Comparison of ENCODE assay signal across 19 cellular contexts in the genomic region with DNA sequence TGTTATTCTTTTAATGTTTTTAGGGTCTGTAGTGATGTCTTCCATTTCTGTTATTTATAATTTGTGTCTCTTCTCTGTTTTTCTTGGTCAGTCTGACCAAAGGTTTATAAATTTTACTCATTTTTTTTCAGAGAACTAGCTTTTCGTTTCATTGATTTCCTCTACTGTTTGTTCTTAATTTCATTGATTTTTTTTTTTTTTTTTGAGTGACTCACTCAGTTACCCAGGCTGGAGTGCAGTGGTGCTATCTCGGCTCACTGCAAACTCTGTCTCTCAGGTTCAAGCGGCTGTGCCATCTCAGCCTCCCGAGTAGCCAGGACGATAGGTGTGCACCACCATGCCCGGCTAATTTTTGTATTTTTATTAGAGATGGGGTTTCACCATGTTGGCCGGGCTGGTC. TPM values are rescaled to one million over a fixed set of nuclear protein-coding genes. Genes with fewer than 3 reads are reported as not detected.
A peak's percentile ranks its signal among the peaks of the same experiment; 100 is the strongest.
DNase-seq lines count a peak whose midpoint lies in the region; ATAC-seq and TF ChIP-seq lines count a peak whose summit lies in the region.
"Had no signal": no experiment of that assay in that cellular context is flagged by ENCODE, and none has a peak within 500 bp of the region (broad histone marks: within the 10 kb centered on the region; RNA-seq: fewer than 3 reads in every experiment).

No MANE protein-coding gene starts in this region.

- no peaks in the 10 kb centered on the region for H3K9me3 ChIP-seq in WERI-Rb-1 (ENCODE audit: severe bottlenecking)
- H3K9me3 ChIP-seq: A549; BLaER1 treated with 17β-estradiol and CSF1 and Interleukin-3, amounts not matched to agents 10 nM and 100 nM; Caco-2 had no signal

- H3K27ac ChIP-seq in WERI-Rb-1, result peak overlapping the region; percentile 66
- H3K27ac ChIP-seq: 22Rv1; A549; BLaER1 treated with 17β-estradiol and CSF1 and Interleukin-3, amounts not matched to agents 10 nM and 100 nM; C4-2B had no signal

- BruUV-seq in Calu3 (replicated peaks; lab: Mats Ljungman, UMichigan), result no TSS peak

- H3K9me3 Mint-ChIP-seq in Calu3 (ENCODE audit: low read depth, unreplicated experiment) (no peaks in the 10 kb centered on the region), progenitor cell of endocrine pancreas (ENCODE audit: low read depth) (no peaks in the 10 kb centered on the region)
- H3K9me3 Mint-ChIP-seq: CD4-positive, alpha-beta T cell; CD8-positive, alpha-beta T cell had no signal

- DNase-seq in Calu3 (no peak), HEK293T (ENCODE audit: extremely low spot score) (no peak), WERI-Rb-1 (no peak), progenitor cell of endocrine pancreas (ENCODE audit: low spot score, unreplicated experiment) (no peak), H4 (ENCODE audit: low spot score) (no peak)
- DNase-seq: AML-193; Caco-2; CD4-positive, alpha-beta T cell; CD8-positive, alpha-beta T cell; DMS79 treated with DMSO at 0.1 percent for 48 hours; GF-D8 had no signal

- H3K4me3 Mint-ChIP-seq in Calu3 (ENCODE audit: low read depth, unreplicated experiment), result no peak overlapping the region
- H3K4me3 Mint-ChIP-seq in progenitor cell of endocrine pancreas (ENCODE audit: low read depth), result no peak overlapping the region
- H3K4me3 Mint-ChIP-seq: B cell; CD4-positive, alpha-beta T cell; CD8-positive, alpha-beta T cell had no signal

- ATAC-seq in HG02938 (IDR thresholded peaks at IDR 0.05; ENCODE audit: unreplicated experiment), result no peak
- ATAC-seq in GM18907 (IDR thresholded peaks at IDR 0.05; ENCODE audit: unreplicated experiment), result no peak
- ATAC-seq: A549; CD8-positive, alpha-beta T cell had no signal

- peaks cover 26% of the 10 kb centered on the region for H3K27me3 Mint-ChIP-seq in Calu3 (ENCODE audit: unreplicated experiment)
- peaks cover 8% of the 10 kb centered on the region for H3K27me3 Mint-ChIP-seq in progenitor cell of endocrine pancreas

- H3K4me1 Mint-ChIP-seq in Calu3 (ENCODE audit: low read depth, unreplicated experiment) (peaks cover 38% of the 10 kb centered on the region), progenitor cell of endocrine pancreas (ENCODE audit: low read depth) (peaks cover 4% of the 10 kb centered on the region)
- H3K4me1 Mint-ChIP-seq: B cell had no signal

- H3K4me3 ChIP-seq in WERI-Rb-1 (ENCODE audit: low read depth, low read length), result no peak overlapping the region
- H3K4me3 ChIP-seq: A549; BLaER1 treated with 17β-estradiol and CSF1 and Interleukin-3, amounts not matched to agents 10 nM and 100 nM had no signal

- no peaks in the 10 kb centered on the region for H3K27me3 ChIP-seq in WERI-Rb-1 (ENCODE audit: insufficient read depth, low read depth, severe bottlenecking)
- H3K27me3 ChIP-seq: BLaER1 treated with 17β-estradiol and CSF1 and Interleukin-3, amounts not matched to agents 10 nM and 100 nM had no signal

- TF ChIP-seq CTCF in Calu3 (IDR thresholded peaks at IDR 0.05; ENCODE audit: unreplicated experiment) (no peak), WERI-Rb-1 (IDR thresholded peaks at IDR 0.05; ENCODE audit: low read depth, low read length) (no peak), progenitor cell of endocrine pancreas (IDR thresholded peaks at IDR 0.05; ENCODE audit: unreplicated experiment) (no peak)

- H3K36me3 ChIP-seq in WERI-Rb-1, result no peaks in the 10 kb centered on the region
- H3K36me3 ChIP-seq: BLaER1 treated with 17β-estradiol and CSF1 and Interleukin-3, amounts not matched to agents 10 nM and 100 nM had no signal

- POLR2A ChIA-PET in HEK293T (lab: Yijun Ruan, JAX), result no interaction called here

- CTCF ChIA-PET in Calu3 (lab: Charles Lee), result interaction anchor here (0.6 to 0.9 kb wide), 2 partner anchors 10 to 15 kb away, joined by 3 to 5 read pairs; no protein-coding TSS in a partner anchor
- CTCF ChIA-PET in HEK293T (lab: Yijun Ruan, JAX), result no interaction called here

- H3K27ac Mint-ChIP-seq in Calu3 (ENCODE audit: unreplicated experiment) (peak overlapping the region; percentile 13), progenitor cell of endocrine pancreas (peak overlapping the region; percentile 56)
- H3K27ac Mint-ChIP-seq: B cell; CD4-positive, alpha-beta T cell; CD8-positive, alpha-beta T cell had no signal

- H3K36me3 Mint-ChIP-seq in Calu3 (ENCODE audit: insufficient read depth, unreplicated experiment) (peaks cover 22% of the 10 kb centered on the region), progenitor cell of endocrine pancreas (ENCODE audit: insufficient read depth) (no peaks in the 10 kb centered on the region)
- H3K36me3 Mint-ChIP-seq: CD8-positive, alpha-beta T cell had no signal

- intact Hi-C loops in Calu3 (cut with micrococcal nuclease; ENCODE audit: unreplicated experiment), result no loop called here

TF ChIP-seq in HEK293T, 16 proteins besides CTCF, POLR2A, EP300 and RAD21:
- TF ChIP-seq ZNF384 (IDR thresholded peaks at IDR 0.05) (0 out of 2 replicates have a peak, but pooled peaks have one; percentile 32), NFRKB (IDR thresholded peaks at IDR 0.05) (no peak)

RNA-seq across cellular contexts. Expression of gene UBTF, which starts 12.6 kb away (rescaled TPM):
- 92.1 and 94.2 TPM in 2 replicates for total RNA-seq in Calu3 (2022)
- total RNA-seq in progenitor cell of endocrine pancreas, result 94.2 and 100 TPM in 2 replicates
- 36.4 and 40.3 TPM in 2 replicates for total RNA-seq in H4 (2014; rRNA removed; shearing (Covaris generic))

RNA-seq across cellular contexts. Expression of gene ATXN7L3, which starts 32.4 kb away (rescaled TPM):
- total RNA-seq in Calu3 (2022), result 93.1 and 112 TPM in 2 replicates
- total RNA-seq in progenitor cell of endocrine pancreas, result 117 and 135 TPM in 2 replicates
- 26.6 and 33.0 TPM in 2 replicates for total RNA-seq in H4 (2014; rRNA removed; shearing (Covaris generic))

RNA-seq across cellular contexts. Expression of gene SLC4A1, which starts 35.9 kb away (rescaled TPM):
- not detected in 2 replicates for total RNA-seq in Calu3 (2022)
- total RNA-seq in progenitor cell of endocrine pancreas, result not detected in 2 replicates
- not detected in 2 replicates for total RNA-seq in H4 (2014; rRNA removed; shearing (Covaris generic))
- total RNA-seq: A172; Caco-2; CD4-positive, alpha-beta T cell; CD8-positive, alpha-beta T cell had no signal

RNA-seq across cellular contexts. Expression of gene TMUB2, which starts 45.3 kb away (rescaled TPM):
- total RNA-seq in Calu3 (2022) (56.0 and 58.8 TPM in 2 replicates), progenitor cell of endocrine pancreas (48.5 and 50.3 TPM in 2 replicates)
- total RNA-seq in H4 (2014; rRNA removed; shearing (Covaris generic)), result 16.4 and 19.1 TPM in 2 replicates
